Comparison of ENCODE assay signal across 20 cellular contexts in genomic region chr5:150521522-150521817, GRCh38. TPM values are rescaled to one million over a fixed set of nuclear protein-coding genes. Genes with fewer than 3 reads are reported as not detected.
DNase-seq lines count a peak whose midpoint lies in the region; ATAC-seq, FAIRE-seq and TF ChIP-seq lines count a peak whose summit lies in the region.
"Had no signal": no experiment of that assay in that cellular context is flagged by ENCODE, and none has a peak within 500 bp of the region (broad histone marks: within the 10 kb centered on the region; RNA-seq: fewer than 3 reads in every experiment).

No MANE protein-coding gene starts in this region.

- peaks cover 10% of the 10 kb centered on the region for H3K36me3 Mint-ChIP-seq in progenitor cell of endocrine pancreas (ENCODE audit: insufficient read depth)
- H3K36me3 Mint-ChIP-seq: CD4-positive, alpha-beta memory T cell had no signal

- H3K4me1 ChIP-seq in Panc1 (ENCODE audit: control insufficient read depth, insufficient read depth, low read length): peaks cover 71% of the 10 kb centered on the region

- no peaks in the 10 kb centered on the region for H3K9me3 Mint-ChIP-seq in progenitor cell of endocrine pancreas (ENCODE audit: low read depth)
- H3K9me3 Mint-ChIP-seq: CD4-positive, alpha-beta memory T cell had no signal

- no peaks in the 10 kb centered on the region for H3K27me3 Mint-ChIP-seq in progenitor cell of endocrine pancreas

- no peak overlapping the region for H3K4me3 ChIP-seq in Panc1 (ENCODE audit: low read depth in 2 of 2, low read length in 2 of 2)
- H3K4me3 ChIP-seq: GM23248 had no signal

- intact Hi-C loops in Panc1 (cut with micrococcal nuclease; ENCODE audit: unreplicated experiment): no loop called here

- H3K36me3 ChIP-seq in Panc1 (ENCODE audit: control insufficient read depth, insufficient read depth, low read length): no peaks in the 10 kb centered on the region

- H3K9me3 ChIP-seq in Panc1 (ENCODE audit: control insufficient read depth, insufficient read depth, low read depth, low read length): no peaks in the 10 kb centered on the region
- H3K9me3 ChIP-seq: BE2C, SK-N-SH had no signal

- ATAC-seq in Panc1 (no peak), left lobe of liver (peak; percentile 0)
- ATAC-seq: HCT116 had no signal

- no TSS peak for BruUV-seq in Panc1 (replicated peaks; lab: Mats Ljungman, UMichigan)

- peaks cover 53% of the 10 kb centered on the region for H3K4me1 Mint-ChIP-seq in progenitor cell of endocrine pancreas (ENCODE audit: low read depth)
- H3K4me1 Mint-ChIP-seq: CD4-positive, alpha-beta memory T cell had no signal

- no peaks in the 10 kb centered on the region for H3K27me3 ChIP-seq in Panc1 (ENCODE audit: control insufficient read depth, insufficient read depth, low read length)
- H3K27me3 ChIP-seq: BE2C had no signal

- TF ChIP-seq CTCF in Panc1 (IDR thresholded peaks at IDR 0.05): no peak
- TF ChIP-seq CTCF in VCaP (conservative IDR thresholded peaks at IDR 0.05): no peak
- TF ChIP-seq CTCF in progenitor cell of endocrine pancreas (IDR thresholded peaks at IDR 0.05; ENCODE audit: unreplicated experiment): no peak

- no peak for DNase-seq in Panc1 (ENCODE audit: low read depth, low spot score)
- DNase-seq in left lobe of liver (ENCODE audit: low spot score): no peak
- no peak for DNase-seq in progenitor cell of endocrine pancreas (ENCODE audit: low spot score, unreplicated experiment)
- DNase-seq in DMS114 treated with DMSO at 0.1 percent for 48 hours (lab: John Stamatoyannopoulos, UW; ENCODE audit: unreplicated experiment): no peak
- DNase-seq in AML-193 (lab: John Stamatoyannopoulos, UW): no peak
- no peak for DNase-seq in inferior parietal cortex (ENCODE audit: extremely low spot score)
- no peak for DNase-seq in frontal cortex (ENCODE audit: low spot score in 2 of 2)
- DNase-seq: BE2C; CD4-positive, alpha-beta memory T cell; GF-D8; GM23248; NCI-H187 treated with DMSO at 0.1 percent for 48 hours; NCI-H2171; NCI-H446; NK-92 treated with Interleukin-12 subunit alpha and Interleukin-12 subunit beta, amount 100 ng/mL, for 24 hours; SK-N-SH had no signal

- H3K27ac ChIP-seq in Panc1 (ENCODE audit: low read length): 0 out of 2 replicates have a peak overlapping the region, but pooled peaks have one; percentile 21
- H3K27ac ChIP-seq in VCaP: peak overlapping the region; percentile 11; the same call in 1 of the 2 replicates
- H3K27ac ChIP-seq: GM23248 had no signal

- POLR2A ChIA-PET in Panc1 (lab: Charles Lee): no interaction called here

- H3K4me3 Mint-ChIP-seq in progenitor cell of endocrine pancreas (ENCODE audit: low read depth): no peak overlapping the region
- H3K4me3 Mint-ChIP-seq: CD4-positive, alpha-beta memory T cell had no signal

- peak overlapping the region; percentile 33 for H3K27ac Mint-ChIP-seq in progenitor cell of endocrine pancreas

- FAIRE-seq in frontal cortex (lab: Jason Lieb, UNC): no peak
- FAIRE-seq: GM12891, GM18507 had no signal

- CTCF ChIA-PET in Panc1 (lab: Charles Lee): no interaction called here

- in situ Hi-C loops in Panc1 (cut with HindIII; ENCODE audit: low pct_unique_long_range_greater_than_20kb, low sequenced_read_pairs): no loop called here

RNA-seq across cellular contexts. Expression of gene NDST1, which starts 13.5 kb away (rescaled TPM):
- total RNA-seq in Panc1 (2021; ENCODE audit: unreplicated experiment): 142 TPM
- polyA plus RNA-seq in Panc1 (2012; ENCODE audit: insufficient read length): 80.5 TPM
- total RNA-seq in left lobe of liver: 63.7 TPM
- total RNA-seq in progenitor cell of endocrine pancreas: 154 and 169 TPM in 2 replicates
- 16.3 TPM for total RNA-seq in frontal cortex
